In genomic region chr16:51683882-51684281, GRCh38 we compare ENCODE assay signal across 32 cellular contexts.
"Had no signal": no experiment of that assay in that cellular context is flagged by ENCODE, and none has a peak within 500 bp of the region (broad histone marks: within the 10 kb centered on the region; RNA-seq: fewer than 3 reads in every experiment).

No MANE protein-coding gene starts in this region.

- H3K27me3 ChIP-seq: adrenal gland, body of pancreas, esophagus muscularis mucosa, gastrocnemius medialis, heart left ventricle had no signal

- H3K9me3 Mint-ChIP-seq: activated CD4-positive, alpha-beta T cell treated with anti-CD3 and anti-CD28 coated beads, Interleukin-2, amount 10 ng/mL, durations not matched to agents 24 days and 14 days had no signal

- H3K27me3 Mint-ChIP-seq: activated CD4-positive, alpha-beta memory T cell treated with anti-CD3 and anti-CD28 coated beads for 36 hours; activated CD4-positive, alpha-beta T cell treated with anti-CD3 and anti-CD28 coated beads for 36 hours; activated CD4-positive, alpha-beta T cell treated with anti-CD3 and anti-CD28 coated beads, Interleukin-2, amount 10 ng/mL, durations not matched to agents 24 days and 14 days; activated CD8-positive, alpha-beta memory T cell treated with anti-CD3 and anti-CD28 coated beads, Interleukin-2, amount 10 ng/mL, durations not matched to agents 7 days and 5 days; activated naive CD4-positive, alpha-beta T cell treated with anti-CD3 and anti-CD28 coated beads, Interleukin-2, amount 50 U/mL, for 24 hours; activated naive CD8-positive, alpha-beta T cell treated with anti-CD3 and anti-CD28 coated beads for 36 hours; activated naive CD8-positive, alpha-beta T cell treated with anti-CD3 and anti-CD28 coated beads, Interleukin-2, amount 50 U/mL, for 24 hours; effector memory CD8-positive, alpha-beta T cell had no signal

- H3K27ac ChIP-seq: adrenal gland, body of pancreas, esophagus muscularis mucosa, foreskin keratinocyte, gastrocnemius medialis, heart left ventricle had no signal

- H3K4me3 ChIP-seq: adrenal gland, body of pancreas, esophagus muscularis mucosa, gastrocnemius medialis, heart left ventricle had no signal

- H3K36me3 Mint-ChIP-seq: activated CD4-positive, alpha-beta memory T cell treated with anti-CD3 and anti-CD28 coated beads for 36 hours; activated CD8-positive, alpha-beta memory T cell treated with anti-CD3 and anti-CD28 coated beads, Interleukin-2, amount 10 ng/mL, durations not matched to agents 7 days and 5 days; activated naive CD4-positive, alpha-beta T cell treated with anti-CD3 and anti-CD28 coated beads, Interleukin-2, amount 50 U/mL, for 24 hours; activated naive CD8-positive, alpha-beta T cell treated with anti-CD3 and anti-CD28 coated beads for 36 hours had no signal

- H3K27ac Mint-ChIP-seq: activated CD4-positive, alpha-beta memory T cell treated with anti-CD3 and anti-CD28 coated beads for 36 hours; activated CD4-positive, alpha-beta T cell treated with anti-CD3 and anti-CD28 coated beads for 36 hours; activated CD4-positive, alpha-beta T cell treated with anti-CD3 and anti-CD28 coated beads, Interleukin-2, amount 10 ng/mL, durations not matched to agents 24 days and 14 days; activated CD8-positive, alpha-beta memory T cell treated with anti-CD3 and anti-CD28 coated beads, Interleukin-2, amount 10 ng/mL, durations not matched to agents 7 days and 5 days; activated CD8-positive, alpha-beta T cell treated with anti-CD3 and anti-CD28 coated beads, Interleukin-2, amount 10 ng/mL, durations not matched to agents 7 days and 5 days; activated naive CD4-positive, alpha-beta T cell treated with anti-CD3 and anti-CD28 coated beads for 36 hours; activated naive CD4-positive, alpha-beta T cell treated with anti-CD3 and anti-CD28 coated beads, Interleukin-2, amount 50 U/mL, for 24 hours; activated naive CD8-positive, alpha-beta T cell treated with anti-CD3 and anti-CD28 coated beads for 36 hours; activated naive CD8-positive, alpha-beta T cell treated with anti-CD3 and anti-CD28 coated beads, Interleukin-2, amount 50 U/mL, for 24 hours; activated T-helper 1 cell treated with anti-CD3 and anti-CD28 coated beads, Interleukin-12 subunit alpha, Interleukin-12 subunit beta, Interleukin-2, Interleukin-4 antibody, amounts not matched to agents 30 ng/mL and 10 ng/mL and 1 ng/mL, durations not matched to agents 14 hours and 24 hours and 36 hours; activated T-helper 2 cell treated with anti-CD3 and anti-CD28 coated beads, Interferon-gamma antibody, Interleukin-2, Interleukin-4, amounts not matched to agents 10 μg/mL and 5 μg/mL and 100 μg/mL, durations not matched to agents 14 hours and 24 hours and 36 hours; effector memory CD8-positive, alpha-beta T cell had no signal

- H3K36me3 ChIP-seq: adrenal gland, esophagus muscularis mucosa, gastrocnemius medialis, heart left ventricle had no signal

- H3K4me1 Mint-ChIP-seq: activated CD4-positive, alpha-beta T cell treated with anti-CD3 and anti-CD28 coated beads for 36 hours; activated CD4-positive, alpha-beta T cell treated with anti-CD3 and anti-CD28 coated beads, Interleukin-2, amount 10 ng/mL, durations not matched to agents 24 days and 14 days; activated CD8-positive, alpha-beta memory T cell treated with anti-CD3 and anti-CD28 coated beads, Interleukin-2, amount 10 ng/mL, durations not matched to agents 7 days and 5 days; activated naive CD4-positive, alpha-beta T cell treated with anti-CD3 and anti-CD28 coated beads, Interleukin-2, amount 50 U/mL, for 24 hours; activated naive CD8-positive, alpha-beta T cell treated with anti-CD3 and anti-CD28 coated beads for 36 hours; activated naive CD8-positive, alpha-beta T cell treated with anti-CD3 and anti-CD28 coated beads, Interleukin-2, amount 50 U/mL, for 24 hours had no signal

- ATAC-seq: activated CD4-positive, alpha-beta T cell treated with anti-CD3 and anti-CD28 coated beads for 36 hours; activated CD8-positive, alpha-beta memory T cell treated with anti-CD3 and anti-CD28 coated beads, Interleukin-2, amount 10 ng/mL, durations not matched to agents 7 days and 5 days; activated CD8-positive, alpha-beta T cell treated with anti-CD3 and anti-CD28 coated beads, Interleukin-2, amount 10 ng/mL, durations not matched to agents 7 days and 5 days; activated naive CD8-positive, alpha-beta T cell treated with anti-CD3 and anti-CD28 coated beads, Interleukin-2, amount 50 U/mL, for 24 hours; body of pancreas; effector memory CD8-positive, alpha-beta T cell; foreskin keratinocyte; gastrocnemius medialis; heart left ventricle had no signal

- H3K9me3 ChIP-seq: adrenal gland, body of pancreas, esophagus muscularis mucosa, gastrocnemius medialis had no signal

- H3K4me1 ChIP-seq: adrenal gland, body of pancreas, esophagus muscularis mucosa, foreskin keratinocyte, gastrocnemius medialis, heart left ventricle had no signal

- DNase-seq: activated CD4-positive, alpha-beta memory T cell treated with anti-CD3 and anti-CD28 coated beads for 36 hours; activated CD4-positive, alpha-beta T cell treated with anti-CD3 and anti-CD28 coated beads for 36 hours; activated CD4-positive, alpha-beta T cell treated with anti-CD3 and anti-CD28 coated beads, Interleukin-2, amount 10 ng/mL, durations not matched to agents 24 days and 14 days; activated CD4-positive, CD25-positive, alpha-beta regulatory T cell; activated CD4-positive, CD25-positive, alpha-beta regulatory T cell treated with anti-CD3 and anti-CD28 coated beads, Interleukin-2, amount 50 U/mL, for 72 hours; activated CD8-positive, alpha-beta memory T cell treated with anti-CD3 and anti-CD28 coated beads, Interleukin-2, amount 10 ng/mL, durations not matched to agents 7 days and 5 days; activated CD8-positive, alpha-beta memory T cell treated with anti-CD3 and anti-CD28 coated beads, Interleukin-2, amount 50 U/mL, for 4 hours; activated CD8-positive, alpha-beta T cell treated with anti-CD3 and anti-CD28 coated beads, Interleukin-2, amount 10 ng/mL, durations not matched to agents 7 days and 5 days; activated effector memory CD4-positive, alpha-beta T cell treated with anti-CD3 and anti-CD28 coated beads, Interleukin-2, amount 50 U/mL, for 16 hours; activated naive CD4-positive, alpha-beta T cell treated with anti-CD3 and anti-CD28 coated beads for 36 hours; activated naive CD8-positive, alpha-beta T cell treated with anti-CD3 and anti-CD28 coated beads for 36 hours; activated naive CD8-positive, alpha-beta T cell treated with anti-CD3 and anti-CD28 coated beads, Interleukin-2, amount 50 U/mL, for 24 hours; activated T-cell treated with anti-CD3 and anti-CD28 coated beads, Interleukin-2, amount 50 U/mL, for 1 hour; activated T-cell treated with anti-CD3 and anti-CD28 coated beads, Interleukin-2, amount 50 U/mL, for 48 hours; adrenal gland; amygdala; aorta; body of pancreas; caudate nucleus; cortex of kidney; dermis blood vessel endothelial cell; effector CD4-positive, alpha-beta T cell; effector memory CD8-positive, alpha-beta T cell; erythroblast; foreskin keratinocyte; gastrocnemius medialis; glutamatergic neuron had no signal

- H3K4me3 Mint-ChIP-seq: activated CD4-positive, alpha-beta memory T cell treated with anti-CD3 and anti-CD28 coated beads for 36 hours; activated CD4-positive, alpha-beta T cell treated with anti-CD3 and anti-CD28 coated beads for 36 hours; activated CD4-positive, alpha-beta T cell treated with anti-CD3 and anti-CD28 coated beads, Interleukin-2, amount 10 ng/mL, durations not matched to agents 24 days and 14 days; activated CD8-positive, alpha-beta memory T cell treated with anti-CD3 and anti-CD28 coated beads, Interleukin-2, amount 10 ng/mL, durations not matched to agents 7 days and 5 days; activated CD8-positive, alpha-beta T cell treated with anti-CD3 and anti-CD28 coated beads, Interleukin-2, amount 10 ng/mL, durations not matched to agents 7 days and 5 days; activated naive CD4-positive, alpha-beta T cell treated with anti-CD3 and anti-CD28 coated beads for 36 hours; activated naive CD4-positive, alpha-beta T cell treated with anti-CD3 and anti-CD28 coated beads, Interleukin-2, amount 50 U/mL, for 24 hours; activated naive CD8-positive, alpha-beta T cell treated with anti-CD3 and anti-CD28 coated beads for 36 hours; activated naive CD8-positive, alpha-beta T cell treated with anti-CD3 and anti-CD28 coated beads, Interleukin-2, amount 50 U/mL, for 24 hours; activated T-helper 1 cell treated with anti-CD3 and anti-CD28 coated beads, Interleukin-12 subunit alpha, Interleukin-12 subunit beta, Interleukin-2, Interleukin-4 antibody, amounts not matched to agents 30 ng/mL and 10 ng/mL and 1 ng/mL, durations not matched to agents 14 hours and 24 hours and 36 hours; effector memory CD8-positive, alpha-beta T cell had no signal
